ENCODE assay signal across 17 cellular contexts in the genomic region with DNA sequence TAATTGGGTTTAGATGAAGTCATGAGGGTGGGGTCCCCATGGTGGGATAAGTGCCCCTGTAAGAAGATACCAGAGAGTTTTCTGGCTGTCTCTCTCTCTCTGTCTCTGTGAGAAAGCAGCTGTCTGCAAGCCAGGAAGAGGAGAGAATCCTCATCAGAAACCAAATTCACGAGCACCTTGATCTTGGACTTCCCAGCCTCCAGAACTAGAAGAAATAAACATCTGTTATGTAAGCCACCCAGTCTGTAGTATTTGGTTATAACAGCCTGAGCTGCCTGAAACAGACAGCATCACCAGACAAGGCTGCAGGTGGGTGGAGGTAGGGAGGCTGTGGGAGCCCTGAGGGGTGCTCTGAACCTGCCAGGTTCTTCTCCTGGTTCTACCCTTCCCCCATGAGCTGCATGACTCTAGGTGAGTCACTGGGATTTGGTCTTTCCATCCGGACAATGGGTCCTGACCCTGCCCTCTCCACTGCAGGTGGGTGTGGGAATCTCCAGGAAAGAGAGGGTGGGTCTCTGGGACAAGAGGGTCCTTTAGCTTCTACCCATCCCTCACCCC. TPM values are rescaled to one million over a fixed set of nuclear protein-coding genes. Genes with fewer than 3 reads are reported as not detected.
DNase-seq lines count a peak whose midpoint lies in the region; ATAC-seq and TF ChIP-seq lines count a peak whose summit lies in the region.
"Had no signal": no experiment of that assay in that cellular context is flagged by ENCODE, and none has a peak within 500 bp of the region (broad histone marks: within the 10 kb centered on the region; RNA-seq: fewer than 3 reads in every experiment).

No MANE protein-coding gene starts in this region.

- intact Hi-C loops in activated naive CD4-positive, alpha-beta T cell treated with anti-CD3 and anti-CD28 coated beads for 36 hours (cut with micrococcal nuclease): loop anchor here (2.0 kb wide), 1 partner anchor 35 kb away; the partner anchor contains the start of gene VEGFA
- intact Hi-C loops in sigmoid colon (cut with DNase I): no loop called here
- intact Hi-C loops in CD4-positive, alpha-beta memory T cell (cut with micrococcal nuclease): no loop called here

- no peak for ATAC-seq in T-helper 17 cell
- no peak for ATAC-seq in T-cell (replicated peaks in 1 of 4)

- no peak for TF ChIP-seq EP300 in sigmoid colon (IDR thresholded peaks at IDR 0.05)
- TF ChIP-seq EP300 in tibial nerve (IDR thresholded peaks at IDR 0.05): no peak

- H3K36me3 ChIP-seq in endodermal cell (ENCODE audit: control insufficient read depth, insufficient read depth, low read length) (no peaks in the 10 kb centered on the region), sigmoid colon (no peaks in the 10 kb centered on the region), tibial nerve (no peaks in the 10 kb centered on the region)
- H3K36me3 ChIP-seq in CD4-positive, alpha-beta memory T cell (ENCODE audit: insufficient read depth, low read length): no peaks in the 10 kb centered on the region
- H3K36me3 ChIP-seq: BLaER1 had no signal

- H3K27me3 ChIP-seq in endodermal cell (ENCODE audit: control insufficient read depth, insufficient read depth, low read length, poor library complexity, severe bottlenecking) (no peaks in the 10 kb centered on the region), sigmoid colon (no peaks in the 10 kb centered on the region), tibial nerve (no peaks in the 10 kb centered on the region)
- H3K27me3 ChIP-seq in CD4-positive, alpha-beta memory T cell (ENCODE audit: insufficient read depth, low read length): no peaks in the 10 kb centered on the region
- H3K27me3 ChIP-seq: BLaER1 had no signal

- H3K27me3 Mint-ChIP-seq in activated naive CD4-positive, alpha-beta T cell treated with anti-CD3 and anti-CD28 coated beads for 36 hours (ENCODE audit: low read depth): no peaks in the 10 kb centered on the region
- H3K27me3 Mint-ChIP-seq in T-helper 17 cell (no peaks in the 10 kb centered on the region), endodermal cell (ENCODE audit: insufficient read depth) (no peaks in the 10 kb centered on the region), T-cell (no peaks in the 10 kb centered on the region)
- H3K27me3 Mint-ChIP-seq in CD4-positive, alpha-beta memory T cell: no peaks in the 10 kb centered on the region
- H3K27me3 Mint-ChIP-seq: CD8-positive, alpha-beta memory T cell had no signal

- CTCF ChIA-PET in activated naive CD4-positive, alpha-beta T cell treated with anti-CD3 and anti-CD28 coated beads for 36 hours (lab: Charles Lee): interaction anchor here (0.6 kb wide), 1 partner anchor 30 kb away, joined by 3 read pairs; no protein-coding TSS in a partner anchor
- CTCF ChIA-PET in CD4-positive, alpha-beta memory T cell (lab: Charles Lee; ENCODE audit: partially characterized antibody): interaction anchor here (1.1 to 3.3 kb wide), 3 partner anchors 11 to 34 kb away, joined by 3 to 13 read pairs (median 5); partner anchors contain the start of gene VEGFA
- CTCF ChIA-PET in T-cell (lab: Charles Lee): no interaction called here

- H3K36me3 Mint-ChIP-seq in activated naive CD4-positive, alpha-beta T cell treated with anti-CD3 and anti-CD28 coated beads for 36 hours (ENCODE audit: low read depth): no peaks in the 10 kb centered on the region
- H3K36me3 Mint-ChIP-seq in T-helper 17 cell (ENCODE audit: low read depth) (no peaks in the 10 kb centered on the region), endodermal cell (ENCODE audit: low read depth) (no peaks in the 10 kb centered on the region), T-cell (peaks cover 3% of the 10 kb centered on the region)
- no peaks in the 10 kb centered on the region for H3K36me3 Mint-ChIP-seq in CD4-positive, alpha-beta memory T cell

- no peak overlapping the region for H3K9ac ChIP-seq in endodermal cell (ENCODE audit: extremely low read depth, low read length, poor library complexity, severe bottlenecking)
- H3K9ac ChIP-seq: BLaER1 had no signal

- H3K4me1 Mint-ChIP-seq in activated naive CD4-positive, alpha-beta T cell treated with anti-CD3 and anti-CD28 coated beads for 36 hours (ENCODE audit: low read depth): peaks cover 21% of the 10 kb centered on the region
- H3K4me1 Mint-ChIP-seq in T-helper 17 cell (peaks cover 17% of the 10 kb centered on the region), endodermal cell (peaks cover 33% of the 10 kb centered on the region), T-cell (peaks cover 9 to 30% (median 23%) of the 10 kb centered on the region in 3 donors)
- H3K4me1 Mint-ChIP-seq in CD4-positive, alpha-beta memory T cell: peaks cover 0 to 22% (median 4%) of the 10 kb centered on the region in 4 donors

- WGBS in endodermal cell (ENCODE audit: insufficient coverage in 1 of 2, insufficient read length in 1 of 2), 2 experiments: 89% methylated on average over 2 of the region's 2 CpGs; no CpG with 5 or more reads in 1 of the 2 experiments
- 89 to 92% methylated on average over 2 of the region's 2 CpGs for WGBS in sigmoid colon, 2 donors
- 90 to 96% methylated on average over 2 of the region's 2 CpGs for WGBS in tibial nerve, 2 donors

- no peak for TF ChIP-seq CTCF in endodermal cell (conservative IDR thresholded peaks at IDR 0.05)
- TF ChIP-seq CTCF in sigmoid colon (IDR thresholded peaks at IDR 0.05): no peak
- TF ChIP-seq CTCF in tibial nerve (IDR thresholded peaks at IDR 0.05): no peak

- no peak for TF ChIP-seq POLR2A in sigmoid colon (IDR thresholded peaks at IDR 0.05)
- no peak for TF ChIP-seq POLR2A in tibial nerve (IDR thresholded peaks at IDR 0.05)

- no peak overlapping the region for H3K4me3 Mint-ChIP-seq in activated naive CD4-positive, alpha-beta T cell treated with anti-CD3 and anti-CD28 coated beads for 36 hours
- H3K4me3 Mint-ChIP-seq in T-helper 17 cell (no peak overlapping the region), endodermal cell (no peak overlapping the region), T-cell (no peak overlapping the region)
- no peak overlapping the region for H3K4me3 Mint-ChIP-seq in CD4-positive, alpha-beta memory T cell
- H3K4me3 Mint-ChIP-seq: CD8-positive, alpha-beta memory T cell had no signal

- H3K4me1 ChIP-seq in endodermal cell (ENCODE audit: control insufficient read depth, insufficient read depth, low read length) (peaks cover 14% of the 10 kb centered on the region), sigmoid colon (no peaks in the 10 kb centered on the region), tibial nerve (peaks cover 0 to 4% (median 0%) of the 10 kb centered on the region in 4 donors)
- peaks cover 15% of the 10 kb centered on the region for H3K4me1 ChIP-seq in CD4-positive, alpha-beta memory T cell (ENCODE audit: insufficient read depth, low read length)

- H3K27ac Mint-ChIP-seq in activated naive CD4-positive, alpha-beta T cell treated with anti-CD3 and anti-CD28 coated beads for 36 hours: peak overlapping the region; percentile 24
- H3K27ac Mint-ChIP-seq in T-helper 17 cell: peak overlapping the region; percentile 90
- H3K27ac Mint-ChIP-seq in endodermal cell: no peak overlapping the region
- peak overlapping the region in 1 of 7 donors; percentile 52 for H3K27ac Mint-ChIP-seq in CD4-positive, alpha-beta memory T cell
- H3K27ac Mint-ChIP-seq in T-cell: no peak overlapping the region

- H3K27ac ChIP-seq in endodermal cell (ENCODE audit: low read depth, low read length): no peak overlapping the region
- no peak overlapping the region for H3K27ac ChIP-seq in sigmoid colon
- H3K27ac ChIP-seq in CD4-positive, alpha-beta memory T cell (ENCODE audit: low read depth, low read length): no peak overlapping the region
- H3K27ac ChIP-seq in tibial nerve: no peak overlapping the region
- H3K27ac ChIP-seq: BLaER1, HL-60 had no signal

- H3K4me3 ChIP-seq in endodermal cell (ENCODE audit: low read length) (no peak overlapping the region), sigmoid colon (no peak overlapping the region), tibial nerve (no peak overlapping the region)
- H3K4me3 ChIP-seq in CD4-positive, alpha-beta memory T cell (ENCODE audit: low read length in 2 of 2): no peak overlapping the region
- H3K4me3 ChIP-seq: BLaER1 had no signal

- POLR2A ChIA-PET in CD4-positive, alpha-beta memory T cell (lab: Charles Lee; ENCODE audit: partially characterized antibody): no interaction called here
- POLR2A ChIA-PET in T-cell (lab: Charles Lee): no interaction called here

- peaks cover 17% of the 10 kb centered on the region for H3K9me3 Mint-ChIP-seq in activated naive CD4-positive, alpha-beta T cell treated with anti-CD3 and anti-CD28 coated beads for 36 hours
- H3K9me3 Mint-ChIP-seq in endodermal cell: peaks cover 14% of the 10 kb centered on the region
- peaks cover 3 to 19% (median 7%) of the 10 kb centered on the region in 8 donors for H3K9me3 Mint-ChIP-seq in CD4-positive, alpha-beta memory T cell
- H3K9me3 Mint-ChIP-seq in T-cell: peaks cover 8 to 15% (median 8%) of the 10 kb centered on the region in 3 donors

- H3K9me3 ChIP-seq in T-helper 17 cell (ENCODE audit: control insufficient read depth, low read length, poor library complexity, severe bottlenecking) (no peaks in the 10 kb centered on the region), endodermal cell (ENCODE audit: control insufficient read depth, low read length) (peaks cover 12% of the 10 kb centered on the region), sigmoid colon (peaks cover 0 to 5% (median 0%) of the 10 kb centered on the region in 4 donors), tibial nerve (peaks cover 0 to 9% (median 5%) of the 10 kb centered on the region in 4 donors)
- H3K9me3 ChIP-seq in CD4-positive, alpha-beta memory T cell (ENCODE audit: control insufficient read depth in 1 of 2, low read length in 2 of 2): no peaks in the 10 kb centered on the region

- DNase-seq in activated naive CD4-positive, alpha-beta T cell treated with anti-CD3 and anti-CD28 coated beads for 36 hours: no peak
- DNase-seq in activated naive CD4-positive, alpha-beta T cell treated with Interleukin-2 at 50 U/mL for 16 hours: no peak
- DNase-seq in T-helper 17 cell (no peak), endodermal cell (peak; percentile 33), sigmoid colon (peak; percentile 36), tibial nerve (ENCODE audit: low spot score in 2 of 2) (no peak), T-cell (no peak)
- no peak for DNase-seq in CD4-positive, alpha-beta memory T cell
- DNase-seq: CD8-positive, alpha-beta memory T cell; DMS79; HCEC 1CT; NCI-H1436; NCI-H2081; NCI-H748 treated with DMSO at 0.1 percent for 48 hours; RPMI8226 had no signal

RNA-seq across cellular contexts. Expression of gene VEGFA, which starts 34.3 kb away (rescaled TPM):
- 10 to 100 TPM; 35.9 to 37.3 TPM for total RNA-seq in activated naive CD4-positive, alpha-beta T cell treated with anti-CD3 and anti-CD28 coated beads for 36 hours
- total RNA-seq in T-helper 17 cell (1 to 10 TPM; 5.6 to 6.3 TPM), endodermal cell (100 to 1,000 TPM; 163 to 254 TPM), sigmoid colon (10 to 100 TPM; 20.9 to 60.9 (median 28.5) TPM), tibial nerve (100 to 1,000 TPM; 175 to 220 (median 177) TPM), T-cell (1 to 10 TPM; 1.1 to 8.9 (median 6.4) TPM)
- polyA plus RNA-seq in endodermal cell (2013, experiment 1 of 2): 129 TPM
- 99.2 TPM for polyA plus RNA-seq in endodermal cell (2013, experiment 2 of 2)
- polyA plus RNA-seq in sigmoid colon: 100 to 1,000 TPM in 1 of 3 donors, 10 to 100 TPM in 2; 11.1 to 111 (median 34.8) TPM
- 1 to 10 TPM in 1 of 2 experiments, under 1 TPM in 1; 0.29 to 1.1 TPM for total RNA-seq in CD4-positive, alpha-beta memory T cell
- polyA plus RNA-seq in CD4-positive, alpha-beta memory T cell: not detected
- polyA plus RNA-seq: CD8-positive, alpha-beta memory T cell had no signal

RNA-seq across cellular contexts. Expression of gene MRPS18A, which starts 48.1 kb away (rescaled TPM):
- 10 to 100 TPM; 47.8 to 50.2 TPM for total RNA-seq in activated naive CD4-positive, alpha-beta T cell treated with anti-CD3 and anti-CD28 coated beads for 36 hours
- total RNA-seq in T-helper 17 cell (10 to 100 TPM; 24.2 to 29.8 TPM), endodermal cell (10 to 100 TPM; 53.6 to 58.8 TPM), sigmoid colon (10 to 100 TPM; 28.8 to 43.9 (median 34.1) TPM), tibial nerve (10 to 100 TPM; 38.1 to 45.8 (median 43.9) TPM), T-cell (10 to 100 TPM; 22.9 to 34.9 (median 30.6) TPM)
- polyA plus RNA-seq in endodermal cell (2013, experiment 1 of 2): 50.7 TPM
- polyA plus RNA-seq in endodermal cell (2013, experiment 2 of 2): 50.8 TPM
- 10 to 100 TPM; 72.1 to 93.2 (median 90.2) TPM for polyA plus RNA-seq in sigmoid colon
- 10 to 100 TPM; 31.3 to 32.4 TPM for total RNA-seq in CD4-positive, alpha-beta memory T cell
- 10 to 100 TPM; 62.6 to 86.1 TPM for polyA plus RNA-seq in CD4-positive, alpha-beta memory T cell

Comparison
In these comparisons a context has a peak if more than half of its experiments do, and no peak if none do; other contexts are left out.
1. DNase-seq: peak in endodermal cell (single experiment) and sigmoid colon (single experiment); none in activated naive CD4-positive, alpha-beta T cell treated with anti-CD3 and anti-CD28 coated beads for 36 hours (single experiment), activated naive CD4-positive, alpha-beta T cell treated with Interleukin-2 at 50 U/mL for 16 hours (single experiment), T-helper 17 cell (0 of 3), CD4-positive, alpha-beta memory T cell (0 of 5), tibial nerve (0 of 2) and T-cell (0 of 34).
2. H3K27ac Mint-ChIP-seq: peak in activated naive CD4-positive, alpha-beta T cell treated with anti-CD3 and anti-CD28 coated beads for 36 hours (single experiment) and T-helper 17 cell (single experiment); none in endodermal cell (single experiment) and T-cell (0 of 2).
3. CTCF ChIA-PET loops: an anchor here in activated naive CD4-positive, alpha-beta T cell treated with anti-CD3 and anti-CD28 coated beads for 36 hours (0.6 kb wide) and CD4-positive, alpha-beta memory T cell (1.1 to 3.3 kb wide); none called in T-cell.